In genomic region chr16:24766057-24766456, GRCh38 we compare ENCODE assay signal across 32 cellular contexts.
"Had no signal": no experiment of that assay in that cellular context is flagged by ENCODE, and none has a peak within 500 bp of the region (broad histone marks: within the 10 kb centered on the region; RNA-seq: fewer than 3 reads in every experiment).

No MANE protein-coding gene starts in this region.

- H2AFZ ChIP-seq: hepatocyte had no signal

- H3K4me3 ChIP-seq: ascending aorta, breast epithelium, cardiac muscle cell, coronary artery, esophagus muscularis mucosa, gastroesophageal sphincter, heart right ventricle, hepatocyte had no signal

- H3K27me3 Mint-ChIP-seq: activated CD4-positive, alpha-beta memory T cell treated with anti-CD3 and anti-CD28 coated beads for 36 hours; activated CD4-positive, alpha-beta T cell treated with anti-CD3 and anti-CD28 coated beads for 36 hours; activated CD4-positive, alpha-beta T cell treated with anti-CD3 and anti-CD28 coated beads, Interleukin-2, amount 10 ng/mL, durations not matched to agents 24 days and 14 days; activated CD8-positive, alpha-beta memory T cell treated with anti-CD3 and anti-CD28 coated beads, Interleukin-2, amount 10 ng/mL, durations not matched to agents 7 days and 5 days; activated naive CD4-positive, alpha-beta T cell treated with anti-CD3 and anti-CD28 coated beads, Interleukin-2, amount 10 ng/mL, durations not matched to agents 7 days and 5 days; activated naive CD8-positive, alpha-beta T cell treated with anti-CD3 and anti-CD28 coated beads, Interleukin-2, amount 10 ng/mL, durations not matched to agents 7 days and 5 days; brain; effector memory CD8-positive, alpha-beta T cell had no signal

- H3K27ac ChIP-seq: ascending aorta, breast epithelium, cardiac muscle cell, coronary artery, foreskin keratinocyte, gastroesophageal sphincter, hepatocyte had no signal

- H3K9me3 ChIP-seq: ascending aorta, breast epithelium, esophagus muscularis mucosa, gastroesophageal sphincter, heart right ventricle had no signal

- H3K27me3 ChIP-seq: ascending aorta, breast epithelium, cardiac muscle cell, esophagus muscularis mucosa, foreskin keratinocyte, gastroesophageal sphincter, heart right ventricle, hepatocyte had no signal

- H3K9me3 Mint-ChIP-seq: activated CD4-positive, alpha-beta memory T cell treated with anti-CD3 and anti-CD28 coated beads for 36 hours; activated CD4-positive, alpha-beta T cell treated with anti-CD3 and anti-CD28 coated beads, Interleukin-2, amount 10 ng/mL, durations not matched to agents 24 days and 14 days; activated naive CD4-positive, alpha-beta T cell treated with anti-CD3 and anti-CD28 coated beads, Interleukin-2, amount 10 ng/mL, durations not matched to agents 7 days and 5 days; activated naive CD4-positive, alpha-beta T cell treated with anti-CD3 and anti-CD28 coated beads, Interleukin-2, amount 50 U/mL, for 72 hours; activated naive CD8-positive, alpha-beta T cell treated with anti-CD3 and anti-CD28 coated beads, Interleukin-2, amount 10 ng/mL, durations not matched to agents 7 days and 5 days; activated T-helper 1 cell treated with anti-CD3 and anti-CD28 coated beads, Interleukin-12 subunit alpha, Interleukin-12 subunit beta, Interleukin-2, Interleukin-4 antibody, amounts not matched to agents 30 ng/mL and 10 ng/mL and 1 ng/mL, durations not matched to agents 14 hours and 24 hours and 36 hours; activated T-helper 2 cell treated with anti-CD3 and anti-CD28 coated beads, Interferon-gamma antibody, Interleukin-2, Interleukin-4, amounts not matched to agents 10 μg/mL and 5 μg/mL and 100 μg/mL, durations not matched to agents 14 hours and 24 hours and 36 hours; brain; effector memory CD8-positive, alpha-beta T cell had no signal

- H3K36me3 Mint-ChIP-seq: activated naive CD4-positive, alpha-beta T cell treated with anti-CD3 and anti-CD28 coated beads, Interleukin-2, amount 50 U/mL, for 72 hours had no signal

- H3K4me2 ChIP-seq: hepatocyte had no signal

- DNase-seq: activated CD4-positive, alpha-beta memory T cell treated with anti-CD3 and anti-CD28 coated beads for 36 hours; activated CD4-positive, alpha-beta T cell treated with anti-CD3 and anti-CD28 coated beads for 36 hours; activated CD4-positive, alpha-beta T cell treated with anti-CD3 and anti-CD28 coated beads, Interleukin-2, amount 10 ng/mL, durations not matched to agents 24 days and 14 days; activated CD4-positive, CD25-positive, alpha-beta regulatory T cell; activated CD4-positive, CD25-positive, alpha-beta regulatory T cell treated with anti-CD3 and anti-CD28 coated beads, Interleukin-2, amount 50 U/mL, for 72 hours; activated CD8-positive, alpha-beta memory T cell treated with anti-CD3 and anti-CD28 coated beads, Interleukin-2, amount 10 ng/mL, durations not matched to agents 7 days and 5 days; activated CD8-positive, alpha-beta memory T cell treated with anti-CD3 and anti-CD28 coated beads, Interleukin-2, amount 50 U/mL, for 4 hours; activated CD8-positive, alpha-beta T cell treated with anti-CD3 and anti-CD28 coated beads, Interleukin-2, amount 10 ng/mL, durations not matched to agents 7 days and 5 days; activated effector memory CD4-positive, alpha-beta T cell treated with anti-CD3 and anti-CD28 coated beads, Interleukin-2, amount 50 U/mL, for 16 hours; activated naive CD4-positive, alpha-beta T cell treated with anti-CD3 and anti-CD28 coated beads, Interleukin-2, amount 10 ng/mL, durations not matched to agents 7 days and 5 days; activated naive CD8-positive, alpha-beta T cell treated with anti-CD3 and anti-CD28 coated beads, Interleukin-2, amount 10 ng/mL, durations not matched to agents 7 days and 5 days; activated T-cell treated with anti-CD3 and anti-CD28 coated beads, Interleukin-2, amount 50 U/mL, for 1 hour; activated T-cell treated with anti-CD3 and anti-CD28 coated beads, Interleukin-2, amount 50 U/mL, for 48 hours; central memory CD4-positive, alpha-beta T cell; dermis blood vessel endothelial cell; effector CD4-positive, alpha-beta T cell; effector memory CD8-positive, alpha-beta T cell; erythroblast; foreskin keratinocyte; heart right ventricle; T-helper 2 cell had no signal

- H3K4me3 Mint-ChIP-seq: activated CD4-positive, alpha-beta memory T cell treated with anti-CD3 and anti-CD28 coated beads for 36 hours; activated CD4-positive, alpha-beta T cell treated with anti-CD3 and anti-CD28 coated beads for 36 hours; activated CD4-positive, alpha-beta T cell treated with anti-CD3 and anti-CD28 coated beads, Interleukin-2, amount 10 ng/mL, durations not matched to agents 24 days and 14 days; activated CD8-positive, alpha-beta memory T cell treated with anti-CD3 and anti-CD28 coated beads, Interleukin-2, amount 10 ng/mL, durations not matched to agents 7 days and 5 days; activated CD8-positive, alpha-beta T cell treated with anti-CD3 and anti-CD28 coated beads, Interleukin-2, amount 10 ng/mL, durations not matched to agents 7 days and 5 days; activated naive CD4-positive, alpha-beta T cell treated with anti-CD3 and anti-CD28 coated beads, Interleukin-2, amount 10 ng/mL, durations not matched to agents 7 days and 5 days; activated naive CD8-positive, alpha-beta T cell treated with anti-CD3 and anti-CD28 coated beads, Interleukin-2, amount 10 ng/mL, durations not matched to agents 7 days and 5 days; activated T-helper 1 cell treated with anti-CD3 and anti-CD28 coated beads, Interleukin-12 subunit alpha, Interleukin-12 subunit beta, Interleukin-2, Interleukin-4 antibody, amounts not matched to agents 30 ng/mL and 10 ng/mL and 1 ng/mL, durations not matched to agents 14 hours and 24 hours and 36 hours; brain; effector memory CD8-positive, alpha-beta T cell had no signal

- H3K4me1 ChIP-seq: ascending aorta, breast epithelium, foreskin keratinocyte had no signal

- H3K36me3 ChIP-seq: breast epithelium had no signal

- ATAC-seq: activated CD4-positive, alpha-beta T cell treated with anti-CD3 and anti-CD28 coated beads for 36 hours; activated CD8-positive, alpha-beta memory T cell treated with anti-CD3 and anti-CD28 coated beads, Interleukin-2, amount 10 ng/mL, durations not matched to agents 7 days and 5 days; activated CD8-positive, alpha-beta T cell treated with anti-CD3 and anti-CD28 coated beads, Interleukin-2, amount 10 ng/mL, durations not matched to agents 7 days and 5 days; activated naive CD4-positive, alpha-beta T cell treated with anti-CD3 and anti-CD28 coated beads, Interleukin-2, amount 50 U/mL, for 72 hours; effector memory CD8-positive, alpha-beta T cell; foreskin keratinocyte; gastroesophageal sphincter; heart right ventricle had no signal

- H3K27ac Mint-ChIP-seq: activated CD4-positive, alpha-beta memory T cell treated with anti-CD3 and anti-CD28 coated beads for 36 hours; activated CD4-positive, alpha-beta T cell treated with anti-CD3 and anti-CD28 coated beads for 36 hours; activated CD4-positive, alpha-beta T cell treated with anti-CD3 and anti-CD28 coated beads, Interleukin-2, amount 10 ng/mL, durations not matched to agents 24 days and 14 days; activated CD8-positive, alpha-beta memory T cell treated with anti-CD3 and anti-CD28 coated beads, Interleukin-2, amount 10 ng/mL, durations not matched to agents 7 days and 5 days; activated CD8-positive, alpha-beta T cell treated with anti-CD3 and anti-CD28 coated beads, Interleukin-2, amount 10 ng/mL, durations not matched to agents 7 days and 5 days; activated naive CD4-positive, alpha-beta T cell treated with anti-CD3 and anti-CD28 coated beads, Interleukin-2, amount 10 ng/mL, durations not matched to agents 7 days and 5 days; activated naive CD4-positive, alpha-beta T cell treated with anti-CD3 and anti-CD28 coated beads, Interleukin-2, amount 50 U/mL, for 72 hours; activated naive CD8-positive, alpha-beta T cell treated with anti-CD3 and anti-CD28 coated beads, Interleukin-2, amount 10 ng/mL, durations not matched to agents 7 days and 5 days; activated T-helper 1 cell treated with anti-CD3 and anti-CD28 coated beads, Interleukin-12 subunit alpha, Interleukin-12 subunit beta, Interleukin-2, Interleukin-4 antibody, amounts not matched to agents 30 ng/mL and 10 ng/mL and 1 ng/mL, durations not matched to agents 14 hours and 24 hours and 36 hours; activated T-helper 2 cell treated with anti-CD3 and anti-CD28 coated beads, Interferon-gamma antibody, Interleukin-2, Interleukin-4, amounts not matched to agents 10 μg/mL and 5 μg/mL and 100 μg/mL, durations not matched to agents 14 hours and 24 hours and 36 hours had no signal
